ENCODE assay signal across 10 cellular contexts in genomic region chr3:10140996-10141546, GRCh38. TPM values are rescaled to one million over a fixed set of nuclear protein-coding genes. Genes with fewer than 3 reads are reported as not detected.
DNase-seq lines count a peak whose midpoint lies in the region; ATAC-seq and TF ChIP-seq lines count a peak whose summit lies in the region.
"Had no signal": no experiment of that assay in that cellular context is flagged by ENCODE, and none has a peak within 500 bp of the region (broad histone marks: within the 10 kb centered on the region; RNA-seq: fewer than 3 reads in every experiment).

No MANE protein-coding gene starts in this region.

- TF ChIP-seq CTCF in GM10266 (IDR thresholded peaks at IDR 0.05; ENCODE audit: control insufficient read depth, insufficient read depth, low read depth, missing control alignments): no peak

- WGBS in thymus: 91% methylated on average over 23 of the region's 23 CpGs

- peak overlapping the region; percentile 87 for H3K4me3 Mint-ChIP-seq in activated CD8-positive, alpha-beta memory T cell treated with anti-CD3 and anti-CD28 coated beads, Interleukin-2, amount 10 ng/mL, durations not matched to agents 7 days and 5 days
- H3K4me3 Mint-ChIP-seq in activated naive CD8-positive, alpha-beta T cell treated with anti-CD3 and anti-CD28 coated beads for 36 hours: peak overlapping the region; percentile 95

- H3K9me3 Mint-ChIP-seq in activated CD8-positive, alpha-beta memory T cell treated with anti-CD3 and anti-CD28 coated beads, Interleukin-2, amount 10 ng/mL, durations not matched to agents 7 days and 5 days (ENCODE audit: low read depth): no peaks in the 10 kb centered on the region
- peaks cover 2% of the 10 kb centered on the region for H3K9me3 Mint-ChIP-seq in activated naive CD8-positive, alpha-beta T cell treated with anti-CD3 and anti-CD28 coated beads for 36 hours

- peaks cover 26% of the 10 kb centered on the region for H3K4me1 Mint-ChIP-seq in activated CD8-positive, alpha-beta memory T cell treated with anti-CD3 and anti-CD28 coated beads, Interleukin-2, amount 10 ng/mL, durations not matched to agents 7 days and 5 days
- peaks cover 25% of the 10 kb centered on the region for H3K4me1 Mint-ChIP-seq in activated naive CD8-positive, alpha-beta T cell treated with anti-CD3 and anti-CD28 coated beads for 36 hours

- no peaks in the 10 kb centered on the region for H3K27me3 ChIP-seq in thymus (ENCODE audit: control insufficient read depth, insufficient read depth)
- H3K27me3 ChIP-seq: ovary had no signal

- H3K27ac Mint-ChIP-seq in activated CD8-positive, alpha-beta memory T cell treated with anti-CD3 and anti-CD28 coated beads, Interleukin-2, amount 10 ng/mL, durations not matched to agents 7 days and 5 days: peak overlapping the region; percentile 99
- peak overlapping the region; percentile 85 for H3K27ac Mint-ChIP-seq in activated naive CD8-positive, alpha-beta T cell treated with anti-CD3 and anti-CD28 coated beads for 36 hours

- H3K36me3 ChIP-seq in thymus (ENCODE audit: control insufficient read depth, insufficient read depth): peaks cover 3% of the 10 kb centered on the region
- H3K36me3 ChIP-seq: ovary had no signal

- peak; percentile 43 for DNase-seq in activated CD8-positive, alpha-beta memory T cell treated with anti-CD3 and anti-CD28 coated beads, Interleukin-2, amount 10 ng/mL, durations not matched to agents 7 days and 5 days
- no peak for DNase-seq in activated CD8-positive, alpha-beta memory T cell treated with anti-CD3 and anti-CD28 coated beads, Interleukin-2, amount 50 U/mL, for 48 hours
- DNase-seq in activated naive CD8-positive, alpha-beta T cell treated with anti-CD3 and anti-CD28 coated beads for 36 hours: no peak
- peak; percentile 12 for DNase-seq in left kidney (ENCODE audit: low read depth, low spot score)
- DNase-seq in stimulated activated CD4-positive, alpha-beta T cell treated with anti-CD3 and anti-CD28 coated beads, Interleukin-2, amount 100 ng/mL, for 48 hours: no peak
- no peak for DNase-seq in GM10266 (ENCODE audit: extremely low spot score)
- DNase-seq in NCI-H1105 (lab: John Stamatoyannopoulos, UW): no peak

- no peaks in the 10 kb centered on the region for H3K9me3 ChIP-seq in thymus (ENCODE audit: control insufficient read depth)
- H3K9me3 ChIP-seq: ovary had no signal

- H3K4me3 ChIP-seq in thymus (ENCODE audit: low read length): peak overlapping the region; percentile 95

- CTCF ChIA-PET in activated CD8-positive, alpha-beta memory T cell treated with anti-CD3 and anti-CD28 coated beads, Interleukin-2, amount 10 ng/mL, durations not matched to agents 7 days and 5 days (lab: Charles Lee): interaction anchor here (0.6 to 1.7 kb wide), 6 partner anchors 41 to 140 kb away, joined by 3 to 5 read pairs (median 3); no protein-coding TSS in a partner anchor

- H3K36me3 Mint-ChIP-seq in activated CD8-positive, alpha-beta memory T cell treated with anti-CD3 and anti-CD28 coated beads, Interleukin-2, amount 10 ng/mL, durations not matched to agents 7 days and 5 days: peaks cover 15% of the 10 kb centered on the region
- peaks cover 25% of the 10 kb centered on the region for H3K36me3 Mint-ChIP-seq in activated naive CD8-positive, alpha-beta T cell treated with anti-CD3 and anti-CD28 coated beads for 36 hours

- peaks cover 19% of the 10 kb centered on the region for H3K4me1 ChIP-seq in thymus (ENCODE audit: control insufficient read depth, insufficient read depth, low read length)

- ATAC-seq in activated CD8-positive, alpha-beta memory T cell treated with anti-CD3 and anti-CD28 coated beads, Interleukin-2, amount 10 ng/mL, durations not matched to agents 7 days and 5 days: no peak

- peak overlapping the region; percentile 95 for H3K27ac ChIP-seq in thymus (ENCODE audit: low read depth)

- H3K27me3 Mint-ChIP-seq in activated CD8-positive, alpha-beta memory T cell treated with anti-CD3 and anti-CD28 coated beads, Interleukin-2, amount 10 ng/mL, durations not matched to agents 7 days and 5 days: no peaks in the 10 kb centered on the region
- no peaks in the 10 kb centered on the region for H3K27me3 Mint-ChIP-seq in activated naive CD8-positive, alpha-beta T cell treated with anti-CD3 and anti-CD28 coated beads for 36 hours

RNA-seq across cellular contexts. Expression of gene VHL, which starts 0.5 kb away (rescaled TPM):
- 10 to 100 TPM; 68.2 to 75.7 TPM for total RNA-seq in activated CD8-positive, alpha-beta memory T cell treated with anti-CD3 and anti-CD28 coated beads, Interleukin-2, amount 10 ng/mL, durations not matched to agents 7 days and 5 days
- total RNA-seq in activated naive CD8-positive, alpha-beta T cell treated with anti-CD3 and anti-CD28 coated beads for 36 hours: 10 to 100 TPM; 42.0 to 42.2 TPM
- 78.0 TPM for polyA plus RNA-seq in thymus

RNA-seq across cellular contexts. Expression of gene IRAK2, which starts 23.6 kb away (rescaled TPM):
- total RNA-seq in activated CD8-positive, alpha-beta memory T cell treated with anti-CD3 and anti-CD28 coated beads, Interleukin-2, amount 10 ng/mL, durations not matched to agents 7 days and 5 days: 1 to 10 TPM; 3.0 to 9.1 TPM
- total RNA-seq in activated naive CD8-positive, alpha-beta T cell treated with anti-CD3 and anti-CD28 coated beads for 36 hours: 1 to 10 TPM; 2.6 to 3.1 TPM
- 3.3 TPM for polyA plus RNA-seq in thymus

RNA-seq across cellular contexts. Expression of gene BRK1, which starts 25.6 kb away (rescaled TPM):
- total RNA-seq in activated CD8-positive, alpha-beta memory T cell treated with anti-CD3 and anti-CD28 coated beads, Interleukin-2, amount 10 ng/mL, durations not matched to agents 7 days and 5 days: 100 to 1,000 TPM in 1 of 2 experiments, 10 to 100 TPM in 1; 86.9 to 106 TPM
- total RNA-seq in activated naive CD8-positive, alpha-beta T cell treated with anti-CD3 and anti-CD28 coated beads for 36 hours: 10 to 100 TPM; 91.6 to 94.6 TPM
- polyA plus RNA-seq in thymus: 222 TPM

RNA-seq across cellular contexts. Expression of gene FANCD2OS, which starts 33.0 kb away (rescaled TPM):
- total RNA-seq in activated CD8-positive, alpha-beta memory T cell treated with anti-CD3 and anti-CD28 coated beads, Interleukin-2, amount 10 ng/mL, durations not matched to agents 7 days and 5 days: not detected
- not detected for total RNA-seq in activated naive CD8-positive, alpha-beta T cell treated with anti-CD3 and anti-CD28 coated beads for 36 hours
- 0.18 TPM for polyA plus RNA-seq in thymus
- total RNA-seq: activated CD8-positive, alpha-beta memory T cell treated with anti-CD3 and anti-CD28 coated beads for 36 hours; ovary had no signal
- polyA plus RNA-seq: ovary had no signal

Comparison
In these comparisons a context has a peak if more than half of its experiments do, and no peak if none do; other contexts are left out.
1. DNase-seq: peak in activated CD8-positive, alpha-beta memory T cell treated with anti-CD3 and anti-CD28 coated beads, Interleukin-2, amount 10 ng/mL, durations not matched to agents 7 days and 5 days (single experiment) and left kidney (single experiment); none in activated CD8-positive, alpha-beta memory T cell treated with anti-CD3 and anti-CD28 coated beads, Interleukin-2, amount 50 U/mL, for 48 hours (single experiment), activated naive CD8-positive, alpha-beta T cell treated with anti-CD3 and anti-CD28 coated beads for 36 hours (single experiment), stimulated activated CD4-positive, alpha-beta T cell treated with anti-CD3 and anti-CD28 coated beads, Interleukin-2, amount 100 ng/mL, for 48 hours (0 of 2), GM10266 (single experiment) and NCI-H1105 (single experiment).